In the genomic region with DNA sequence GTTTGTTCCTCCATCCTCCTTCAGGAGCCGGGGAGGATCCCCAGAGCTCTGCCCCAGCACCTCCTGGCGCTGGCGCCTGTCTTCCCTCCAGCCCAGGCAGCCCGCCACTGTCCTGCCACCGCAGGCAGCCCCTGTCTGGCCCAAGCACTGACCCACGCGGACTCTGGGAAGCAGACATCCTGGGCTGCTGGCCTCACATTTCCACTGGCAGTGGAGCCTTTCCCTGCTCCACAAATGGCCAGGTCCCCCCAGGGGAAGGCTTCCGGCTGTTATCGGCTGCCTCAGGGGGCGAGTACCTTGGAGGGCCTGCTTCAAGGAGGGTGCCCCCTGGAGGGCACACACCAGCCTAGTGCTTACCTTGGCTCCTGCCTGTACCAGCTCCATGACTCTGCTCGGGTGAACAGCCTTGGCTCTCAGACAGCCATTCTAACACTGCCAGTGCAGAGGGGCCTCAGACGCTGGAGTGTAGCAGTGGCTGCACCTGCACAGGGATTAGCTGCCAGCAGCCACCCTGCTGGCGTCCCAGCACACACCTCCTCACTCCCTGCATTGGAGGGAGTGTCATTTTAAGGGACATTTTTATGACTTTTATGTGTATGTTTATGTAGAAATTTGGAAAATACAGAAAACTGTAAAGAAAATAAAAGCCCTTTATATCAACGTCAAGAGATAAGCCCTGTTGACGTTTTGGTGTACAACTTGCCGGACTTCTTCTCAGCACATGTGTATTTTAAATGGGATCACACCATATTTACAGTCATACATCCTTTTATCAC, we compare ENCODE assay signal across 11 cellular contexts. TPM values are rescaled to one million over a fixed set of nuclear protein-coding genes. Genes with fewer than 3 reads are reported as not detected.
A peak's percentile ranks its signal among the peaks of the same experiment; 100 is the strongest.
DNase-seq lines count a peak whose midpoint lies in the region; ATAC-seq and TF ChIP-seq lines count a peak whose summit lies in the region.
"Had no signal": no experiment of that assay in that cellular context is flagged by ENCODE, and none has a peak within 500 bp of the region (broad histone marks: within the 10 kb centered on the region; RNA-seq: fewer than 3 reads in every experiment).

No MANE protein-coding gene starts in this region.

- no peak overlapping the region for H3K27ac Mint-ChIP-seq in activated naive CD8-positive, alpha-beta T cell treated with anti-CD3 and anti-CD28 coated beads, Interleukin-2, amount 50 U/mL, for 24 hours
- no peak overlapping the region for H3K27ac Mint-ChIP-seq in activated naive CD8-positive, alpha-beta T cell treated with anti-CD3 and anti-CD28 coated beads for 36 hours
- no peak overlapping the region for H3K27ac Mint-ChIP-seq in endothelial cell (ENCODE audit: unreplicated experiment)
- no peak overlapping the region for H3K27ac Mint-ChIP-seq in stimulated activated naive CD8-positive, alpha-beta T cell treated with anti-CD3 and anti-CD28 coated beads, Interleukin-15, amount 100 ng/mL, for 72 hours

- H3K27me3 Mint-ChIP-seq in activated naive CD8-positive, alpha-beta T cell treated with anti-CD3 and anti-CD28 coated beads, Interleukin-2, amount 50 U/mL, for 24 hours = peaks cover 8% of the 10 kb centered on the region
- peaks cover 10% of the 10 kb centered on the region for H3K27me3 Mint-ChIP-seq in activated naive CD8-positive, alpha-beta T cell treated with anti-CD3 and anti-CD28 coated beads for 36 hours
- H3K27me3 Mint-ChIP-seq in endothelial cell (ENCODE audit: unreplicated experiment) = no peaks in the 10 kb centered on the region
- peaks cover 19% of the 10 kb centered on the region for H3K27me3 Mint-ChIP-seq in stimulated activated naive CD8-positive, alpha-beta T cell treated with anti-CD3 and anti-CD28 coated beads, Interleukin-15, amount 100 ng/mL, for 72 hours

- intact Hi-C loops in uterus (cut with DNase I; ENCODE audit: low total_unique reads) = no loop called here

- H3K4me3 Mint-ChIP-seq in activated naive CD8-positive, alpha-beta T cell treated with anti-CD3 and anti-CD28 coated beads, Interleukin-2, amount 50 U/mL, for 24 hours = no peak overlapping the region
- H3K4me3 Mint-ChIP-seq in activated naive CD8-positive, alpha-beta T cell treated with anti-CD3 and anti-CD28 coated beads for 36 hours = no peak overlapping the region
- H3K4me3 Mint-ChIP-seq in endothelial cell (ENCODE audit: unreplicated experiment) = no peak overlapping the region
- H3K4me3 Mint-ChIP-seq in stimulated activated naive CD8-positive, alpha-beta T cell treated with anti-CD3 and anti-CD28 coated beads, Interleukin-15, amount 100 ng/mL, for 72 hours = no peak overlapping the region

- TF ChIP-seq CTCF in endothelial cell (IDR thresholded peaks at IDR 0.05; ENCODE audit: unreplicated experiment) (peak; percentile 30), uterus (IDR thresholded peaks at IDR 0.05) (no peak)

- no peaks in the 10 kb centered on the region for H3K36me3 ChIP-seq in uterus

- H3K4me1 Mint-ChIP-seq in activated naive CD8-positive, alpha-beta T cell treated with anti-CD3 and anti-CD28 coated beads, Interleukin-2, amount 50 U/mL, for 24 hours = no peaks in the 10 kb centered on the region
- H3K4me1 Mint-ChIP-seq in activated naive CD8-positive, alpha-beta T cell treated with anti-CD3 and anti-CD28 coated beads for 36 hours = no peaks in the 10 kb centered on the region
- H3K4me1 Mint-ChIP-seq in endothelial cell (ENCODE audit: unreplicated experiment) = peaks cover 9% of the 10 kb centered on the region
- no peaks in the 10 kb centered on the region for H3K4me1 Mint-ChIP-seq in stimulated activated naive CD8-positive, alpha-beta T cell treated with anti-CD3 and anti-CD28 coated beads, Interleukin-15, amount 100 ng/mL, for 72 hours

- no peaks in the 10 kb centered on the region for H3K9me3 Mint-ChIP-seq in activated naive CD8-positive, alpha-beta T cell treated with anti-CD3 and anti-CD28 coated beads, Interleukin-2, amount 50 U/mL, for 24 hours
- no peaks in the 10 kb centered on the region for H3K9me3 Mint-ChIP-seq in activated naive CD8-positive, alpha-beta T cell treated with anti-CD3 and anti-CD28 coated beads for 36 hours
- H3K9me3 Mint-ChIP-seq in endothelial cell (ENCODE audit: unreplicated experiment) = no peaks in the 10 kb centered on the region
- no peaks in the 10 kb centered on the region for H3K9me3 Mint-ChIP-seq in stimulated activated naive CD8-positive, alpha-beta T cell treated with anti-CD3 and anti-CD28 coated beads, Interleukin-15, amount 100 ng/mL, for 72 hours

- TF ChIP-seq POLR2A in uterus (IDR thresholded peaks at IDR 0.05) = no peak

- peak; percentile 8 for DNase-seq in activated naive CD8-positive, alpha-beta T cell treated with anti-CD3 and anti-CD28 coated beads, Interleukin-2, amount 50 U/mL, for 24 hours
- no peak for DNase-seq in activated naive CD8-positive, alpha-beta T cell treated with anti-CD3 and anti-CD28 coated beads for 36 hours
- peak; percentile 20 to 68 for DNase-seq in NCI-H446 (lab: John Stamatoyannopoulos, UW)
- peak; percentile 51 for DNase-seq in endothelial cell (ENCODE audit: low spot score)
- DNase-seq in stimulated activated naive CD8-positive, alpha-beta T cell treated with anti-CD3 and anti-CD28 coated beads, Interleukin-15, amount 100 ng/mL, for 72 hours = no peak
- DNase-seq in G401 (ENCODE audit: low spot score) = no peak
- DNase-seq in uterus = no peak
- DNase-seq in NCI-H226 = no peak
- DNase-seq: activated gamma-delta T cell; NK-92 treated with Interleukin-12 subunit alpha and Interleukin-12 subunit beta, amount 100 ng/mL, for 24 hours had no signal

- no peaks in the 10 kb centered on the region for H3K9me3 ChIP-seq in uterus

- no peaks in the 10 kb centered on the region for H3K36me3 Mint-ChIP-seq in activated naive CD8-positive, alpha-beta T cell treated with anti-CD3 and anti-CD28 coated beads, Interleukin-2, amount 50 U/mL, for 24 hours (ENCODE audit: low read depth)
- no peaks in the 10 kb centered on the region for H3K36me3 Mint-ChIP-seq in activated naive CD8-positive, alpha-beta T cell treated with anti-CD3 and anti-CD28 coated beads for 36 hours
- H3K36me3 Mint-ChIP-seq in endothelial cell (ENCODE audit: low read depth, unreplicated experiment) = peaks cover 8% of the 10 kb centered on the region

- no peak for ATAC-seq in activated naive CD8-positive, alpha-beta T cell treated with anti-CD3 and anti-CD28 coated beads, Interleukin-2, amount 50 U/mL, for 24 hours
- ATAC-seq in stimulated activated naive CD8-positive, alpha-beta T cell treated with anti-CD3 and anti-CD28 coated beads, Interleukin-15, amount 100 ng/mL, for 72 hours = peak; percentile 47

- no peaks in the 10 kb centered on the region for H3K4me1 ChIP-seq in uterus

- no peaks in the 10 kb centered on the region for H3K27me3 ChIP-seq in uterus

- in situ Hi-C loops in G401 (cut with HindIII; ENCODE audit: low sequenced_read_pairs) = no loop called here

- H3K4me3 ChIP-seq in uterus = no peak overlapping the region

- no peak overlapping the region for H3K27ac ChIP-seq in uterus

RNA-seq across cellular contexts. Expression of a gene that starts 21.0 kb away (rescaled TPM):
- total RNA-seq in activated naive CD8-positive, alpha-beta T cell treated with anti-CD3 and anti-CD28 coated beads for 36 hours = not detected
- total RNA-seq in endothelial cell (ENCODE audit: unreplicated experiment) (44.8 TPM), uterus (10 to 100 TPM in 1 of 4 donors, 1 to 10 TPM in 1, under 1 TPM in 1, not detected in 1; 0.77 to 27.4 (median 7.9) TPM)
- 1.1 and 2.4 TPM in 2 replicates for total RNA-seq in G401 (2014; rRNA removed; shearing (Covaris generic))

RNA-seq across cellular contexts. Expression of a gene that starts 25.3 kb away (rescaled TPM):
- total RNA-seq in activated naive CD8-positive, alpha-beta T cell treated with anti-CD3 and anti-CD28 coated beads for 36 hours = not detected
- 18.6 TPM for total RNA-seq in endothelial cell (ENCODE audit: unreplicated experiment)
- total RNA-seq in G401 (2014; rRNA removed; shearing (Covaris generic)) = 0.37 TPM in 1 of 2 replicates, not detected in the other
- total RNA-seq in uterus = not detected
- total RNA-seq: skeletal muscle tissue had no signal

RNA-seq across cellular contexts. Expression of a gene that starts 51.8 kb away (rescaled TPM):
- total RNA-seq in activated naive CD8-positive, alpha-beta T cell treated with anti-CD3 and anti-CD28 coated beads for 36 hours = 1 to 10 TPM; 1.1 to 2.2 TPM
- total RNA-seq in endothelial cell (ENCODE audit: unreplicated experiment) (57.3 TPM), uterus (10 to 100 TPM; 15.0 to 19.5 (median 16.5) TPM)
- total RNA-seq in G401 (2014; rRNA removed; shearing (Covaris generic)) = 1.5 TPM in 1 of 2 replicates, not detected in the other

RNA-seq across cellular contexts. Expression of a gene that starts 52.4 kb away (rescaled TPM):
- total RNA-seq in activated naive CD8-positive, alpha-beta T cell treated with anti-CD3 and anti-CD28 coated beads for 36 hours = 10 to 100 TPM; 92.1 to 95.1 TPM
- 123 TPM for total RNA-seq in endothelial cell (ENCODE audit: unreplicated experiment)
- 14.7 and 18.7 TPM in 2 replicates for total RNA-seq in G401 (2014; rRNA removed; shearing (Covaris generic))
- total RNA-seq in uterus = 10 to 100 TPM in 3 of 4 donors, 1 to 10 TPM in 1; 5.6 to 51.1 (median 25.1) TPM

Comparison
In these comparisons a context has a peak if more than half of its experiments do, and no peak if none do; other contexts are left out.
1. DNase-seq: peak in activated naive CD8-positive, alpha-beta T cell treated with anti-CD3 and anti-CD28 coated beads, Interleukin-2, amount 50 U/mL, for 24 hours (single experiment), NCI-H446 (2 of 2) and endothelial cell (single experiment); none in activated naive CD8-positive, alpha-beta T cell treated with anti-CD3 and anti-CD28 coated beads for 36 hours (single experiment), stimulated activated naive CD8-positive, alpha-beta T cell treated with anti-CD3 and anti-CD28 coated beads, Interleukin-15, amount 100 ng/mL, for 72 hours (0 of 2), G401 (single experiment), uterus (0 of 2) and NCI-H226 (single experiment).
2. RNA of a gene that starts 25.3 kb away (total RNA-seq): 18.6 TPM in endothelial cell (single experiment); not detected in activated naive CD8-positive, alpha-beta T cell treated with anti-CD3 and anti-CD28 coated beads for 36 hours, 0.37 TPM in G401 and not detected in uterus; every median in the first group is over 10 times any median in the second.